ENCODE assay signal across 24 cellular contexts in the genomic region with DNA sequence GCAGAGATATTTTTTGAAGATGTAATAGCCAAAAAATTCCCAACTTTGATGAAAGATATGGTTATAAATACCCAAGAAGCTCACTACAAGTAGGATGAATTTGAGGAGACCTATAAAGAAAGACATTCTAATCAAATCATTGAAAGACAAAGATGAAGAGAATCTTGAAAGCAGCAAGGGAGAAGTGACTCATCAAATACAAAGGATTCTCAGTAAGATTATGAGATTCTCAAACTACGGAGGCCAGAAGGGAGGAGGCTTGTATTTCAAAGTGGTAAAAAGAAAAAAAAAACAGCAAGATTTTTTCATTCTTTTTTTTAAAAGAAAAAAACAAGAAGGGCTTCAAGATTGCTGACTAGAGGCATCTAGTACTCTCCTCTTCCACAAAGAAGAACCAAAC. TPM values are rescaled to one million over a fixed set of nuclear protein-coding genes. Genes with fewer than 3 reads are reported as not detected.
"Had no signal": no experiment of that assay in that cellular context is flagged by ENCODE, and none has a peak within 500 bp of the region (broad histone marks: within the 10 kb centered on the region; RNA-seq: fewer than 3 reads in every experiment).

No MANE protein-coding gene starts in this region.

- H3K4me3 Mint-ChIP-seq: activated CD4-positive, alpha-beta memory T cell treated with anti-CD3 and anti-CD28 coated beads, Interleukin-2, amount 10 ng/mL, durations not matched to agents 7 days and 5 days; activated naive CD8-positive, alpha-beta T cell treated with anti-CD3 and anti-CD28 coated beads for 36 hours; central memory CD8-positive, alpha-beta T cell; naive B cell; stimulated activated memory B cell treated with anti-CD40 and anti-IgM and Interleukin-4, amounts not matched to agents 10 μg/mL and 1 μg/mL and 100 μg/mL, for 72 hours; T-helper 2 cell treated with Interferon-gamma antibody and Interleukin-4, amounts not matched to agents 5 μg/mL and 100 μg/mL, for 36 hours had no signal

- H3K27me3 ChIP-seq: brain microvascular endothelial cell, esophagus muscularis mucosa, left lung, transverse colon had no signal

- H3K4me1 ChIP-seq: esophagus muscularis mucosa, left lung, parathyroid adenoma, transverse colon had no signal

- H3K79me2 ChIP-seq: parathyroid adenoma had no signal

- H3K27ac ChIP-seq: brain microvascular endothelial cell, esophagus muscularis mucosa, left lung, parathyroid adenoma, transverse colon had no signal

- DNase-seq: activated CD4-positive, alpha-beta memory T cell treated with anti-CD3 and anti-CD28 coated beads, Interleukin-2, amount 10 ng/mL, durations not matched to agents 7 days and 5 days; activated CD4-positive, CD25-positive, alpha-beta regulatory T cell treated with anti-CD3 and anti-CD28 coated beads, Interleukin-2, amount 50 U/mL, for 72 hours; activated CD8-positive, alpha-beta memory T cell treated with anti-CD3 and anti-CD28 coated beads, Interleukin-2, amount 50 U/mL, for 4 hours; activated effector memory CD4-positive, alpha-beta T cell treated with Interleukin-2 at 50 U/mL for 16 hours; activated naive CD8-positive, alpha-beta T cell treated with anti-CD3 and anti-CD28 coated beads for 36 hours; amygdala; brain microvascular endothelial cell; cortex of kidney; effector CD4-positive, alpha-beta T cell; hippocampal formation; kidney; left lung; mammary epithelial cell; naive B cell; SIG-M5; stimulated activated CD4-positive, alpha-beta T cell treated with anti-CD3 and anti-CD28 coated beads, Interleukin-12 subunit alpha, Interleukin-12 subunit beta, amount 100 ng/mL, for 4 hours; stimulated activated CD4-positive, alpha-beta T cell treated with anti-CD3 and anti-CD28 coated beads, Interleukin-2, amount 100 ng/mL, for 24 hours; SW 1271; transverse colon had no signal

- H3K36me3 ChIP-seq: brain microvascular endothelial cell, esophagus muscularis mucosa, left lung, transverse colon had no signal

- H3K9ac ChIP-seq: parathyroid adenoma had no signal

- H3K27ac Mint-ChIP-seq: activated CD4-positive, alpha-beta memory T cell treated with anti-CD3 and anti-CD28 coated beads, Interleukin-2, amount 10 ng/mL, durations not matched to agents 7 days and 5 days; activated naive CD8-positive, alpha-beta T cell treated with anti-CD3 and anti-CD28 coated beads for 36 hours; naive B cell; stimulated activated memory B cell treated with anti-CD40 and anti-IgM and Interleukin-4, amounts not matched to agents 10 μg/mL and 1 μg/mL and 100 μg/mL, for 72 hours; T-helper 2 cell treated with Interferon-gamma antibody and Interleukin-4, amounts not matched to agents 5 μg/mL and 100 μg/mL, for 36 hours had no signal

- H3K27me3 Mint-ChIP-seq: naive B cell; stimulated activated memory B cell treated with anti-CD40 and anti-IgM and Interleukin-4, amounts not matched to agents 10 μg/mL and 1 μg/mL and 100 μg/mL, for 72 hours had no signal

- H2AFZ ChIP-seq: parathyroid adenoma had no signal

- H3K4me3 ChIP-seq: esophagus muscularis mucosa, left lung, transverse colon had no signal

RNA-seq across cellular contexts. Expression of a gene that starts 59.3 kb away (rescaled TPM):
- total RNA-seq: kidney had no signal
